In genomic region chr7:1569016-1569415, GRCh38 we compare ENCODE assay signal across 8 cellular contexts. TPM values are rescaled to one million over a fixed set of nuclear protein-coding genes. Genes with fewer than 3 reads are reported as not detected.
DNase-seq lines count a peak whose midpoint lies in the region; ATAC-seq and TF ChIP-seq lines count a peak whose summit lies in the region.

No MANE protein-coding gene starts in this region.

- peaks cover 45% of the 10 kb centered on the region for H3K4me1 ChIP-seq in ACC112 (ENCODE audit: control insufficient read depth, insufficient read depth, low read length, unreplicated experiment)
- H3K4me1 ChIP-seq in heart right ventricle = peaks cover 5 to 41% (median 26%) of the 10 kb centered on the region in 9 donors

- H3K9me3 ChIP-seq in heart right ventricle = no peaks in the 10 kb centered on the region

- no peak overlapping the region for H2AFZ ChIP-seq in ACC112 (ENCODE audit: low read length, unreplicated experiment)

- WGBS in heart right ventricle, 2 donors = 89% methylated on average over 13 of the region's 13 CpGs

- peak overlapping the region; percentile 97 for H3K27ac ChIP-seq in ACC112 (ENCODE audit: low read depth, low read length)
- peak overlapping the region in 7 of 10 donors; percentile 92 to 97 (median 96) for H3K27ac ChIP-seq in heart right ventricle

- H3K36me3 ChIP-seq in ACC112 (ENCODE audit: insufficient read depth, low read length) = peaks cover 11% of the 10 kb centered on the region; the same call in 1 of the 2 replicates
- peaks cover 0 to 34% (median 0%) of the 10 kb centered on the region in 9 donors for H3K36me3 ChIP-seq in heart right ventricle

- TF ChIP-seq CTCF in HFF-Myc (IDR thresholded peaks at IDR 0.05; ENCODE audit: low read depth, low read length, missing control alignments) (no peak), heart right ventricle (IDR thresholded peaks at IDR 0.05) (no peak)

- ATAC-seq in heart right ventricle = no peak

- DNase-seq in HFF-Myc (ENCODE audit: extremely low read depth, low read depth) (no peak), heart right ventricle (no peak), HuH-7 (ENCODE audit: low spot score) (no peak), occipital lobe (lab: John Stamatoyannopoulos, UW) (no peak)
- DNase-seq in activated CD8-positive, alpha-beta memory T cell treated with anti-CD3 and anti-CD28 coated beads, Interleukin-2, amount 50 U/mL, for 48 hours = peak; percentile 69
- peak; percentile 32 for DNase-seq in stimulated activated CD4-positive, alpha-beta T cell treated with anti-CD3 and anti-CD28 coated beads, Interleukin-4, amount 100 ng/mL, for 24 hours
- DNase-seq in effector CD8-positive, alpha-beta T cell (lab: John Stamatoyannopoulos, UW) = no peak

- intact Hi-C loops in heart right ventricle (cut with DNase I) = loop anchor here in 2 of 10 donors (5.0 kb wide), 2 partner anchors 37 to 67 kb away; partner anchors contain the start of genes INTS1 (in 1 of the 2) and MAFK (in 1 of the 2)

- peaks cover 20% of the 10 kb centered on the region for H3K79me2 ChIP-seq in ACC112 (ENCODE audit: control insufficient read depth, insufficient read depth, low read length, unreplicated experiment)

- H3K27me3 ChIP-seq in ACC112 (ENCODE audit: insufficient read depth, low read length) = no peaks in the 10 kb centered on the region
- H3K27me3 ChIP-seq in heart right ventricle = no peaks in the 10 kb centered on the region

- H3K4me3 ChIP-seq in ACC112 (ENCODE audit: low read depth, low read length) (peak overlapping the region; percentile 96), HFF-Myc (replicated peaks; ENCODE audit: low read depth, low read length) (peak overlapping the region; percentile 90), heart right ventricle (peak overlapping the region in 9 of 10 donors; percentile 76 to 100 (median 89))

RNA-seq across cellular contexts. Expression of gene PSMG3, which starts 0.8 kb away (rescaled TPM):
- total RNA-seq in heart right ventricle (10 to 100 TPM in 8 of 10 donors, 1 to 10 TPM in 2; 7.3 to 14.1 (median 11.1) TPM), occipital lobe (19.2 TPM)
- polyA plus RNA-seq in heart right ventricle = 10 to 100 TPM; 44.6 to 45.7 TPM

RNA-seq across cellular contexts. Expression of gene TMEM184A, which starts 13.0 kb away (rescaled TPM):
- total RNA-seq in heart right ventricle (under 1 TPM; 0.09 to 0.85 (median 0.51) TPM), occipital lobe (not detected)
- 1 to 10 TPM in 1 of 2 donors, under 1 TPM in 1; 0.45 to 1.2 TPM for polyA plus RNA-seq in heart right ventricle

RNA-seq across cellular contexts. Expression of gene MAFK, which starts 38.5 kb away (rescaled TPM):
- 100 to 1,000 TPM in 5 of 10 donors, 10 to 100 TPM in 5; 58.6 to 180 (median 106) TPM for total RNA-seq in heart right ventricle
- polyA plus RNA-seq in heart right ventricle = 100 to 1,000 TPM in 1 of 2 donors, 10 to 100 TPM in 1; 82.1 to 102 TPM
- 6.9 TPM for total RNA-seq in occipital lobe

Comparison
In these comparisons a context has a peak if more than half of its experiments do, and no peak if none do; other contexts are left out.
1. DNase-seq: peak in activated CD8-positive, alpha-beta memory T cell treated with anti-CD3 and anti-CD28 coated beads, Interleukin-2, amount 50 U/mL, for 48 hours (single experiment) and stimulated activated CD4-positive, alpha-beta T cell treated with anti-CD3 and anti-CD28 coated beads, Interleukin-4, amount 100 ng/mL, for 24 hours (single experiment); none in HFF-Myc (single experiment), heart right ventricle (0 of 2), HuH-7 (single experiment), effector CD8-positive, alpha-beta T cell (single experiment) and occipital lobe (single experiment).
2. Peak in every context shown above with its lines, with median percentiles within 50 percentile points of each other: H3K4me3 ChIP-seq.